Comparison of ENCODE assay signal across 25 cellular contexts in genomic region chr11:105357146-105357545, GRCh38.
"Had no signal": no experiment of that assay in that cellular context is flagged by ENCODE, and none has a peak within 500 bp of the region (broad histone marks: within the 10 kb centered on the region; RNA-seq: fewer than 3 reads in every experiment).

No MANE protein-coding gene starts in this region.

- H3K79me2 ChIP-seq: parathyroid adenoma had no signal

- H3K9me3 ChIP-seq: colonic mucosa, heart right ventricle, right lobe of liver, thoracic aorta, tibial nerve, upper lobe of left lung had no signal

- H3K4me2 ChIP-seq: neural progenitor cell had no signal

- ATAC-seq: esophagus mucosa; heart right ventricle; left lobe of liver; naive thymus-derived CD4-positive, alpha-beta T cell; right lobe of liver; stimulated activated naive B cell treated with anti-CD40 and anti-IgM and Interleukin-4, amounts not matched to agents 10 μg/mL and 1 μg/mL and 100 μg/mL, for 72 hours had no signal

- H3K36me3 ChIP-seq: colonic mucosa, heart right ventricle, neural progenitor cell, right lobe of liver, thoracic aorta, tibial nerve, upper lobe of left lung had no signal

- H3K27ac ChIP-seq: colonic mucosa, epithelial cell of prostate, heart right ventricle, neural progenitor cell, parathyroid adenoma, right lobe of liver, thoracic aorta, tibial nerve, upper lobe of left lung had no signal

- H2AFZ ChIP-seq: neural progenitor cell, parathyroid adenoma had no signal

- H3K4me1 ChIP-seq: colonic mucosa, heart right ventricle, neural progenitor cell, parathyroid adenoma, right lobe of liver, tibial nerve, upper lobe of left lung had no signal

- H3K4me3 ChIP-seq: colonic mucosa, heart right ventricle, lung, neural progenitor cell, right lobe of liver, thoracic aorta, tibial nerve, upper lobe of left lung had no signal

- DNase-seq: colonic mucosa; effector CD8-positive, alpha-beta T cell; endodermal cell; foreskin fibroblast; glutamatergic neuron; heart right ventricle; kidney; mesenchymal stem cell; midbrain; naive thymus-derived CD4-positive, alpha-beta T cell; right lobe of liver; stimulated activated CD4-positive, alpha-beta T cell treated with anti-CD3 and anti-CD28 coated beads, Interleukin-15, amount 100 ng/mL, for 24 hours; stimulated activated CD4-positive, alpha-beta T cell treated with anti-CD3 and anti-CD28 coated beads, Interleukin-2, amount 100 ng/mL, for 48 hours; stimulated activated naive B cell treated with anti-CD40 and anti-IgM and Interleukin-4, amounts not matched to agents 10 μg/mL and 1 μg/mL and 100 μg/mL, for 72 hours; upper lobe of left lung had no signal

- H3K27me3 ChIP-seq: colonic mucosa, heart right ventricle, neural progenitor cell, right lobe of liver, tibial nerve, upper lobe of left lung had no signal

- FAIRE-seq: kidney, small intestine, urothelium cell line had no signal

- H3K9ac ChIP-seq: neural progenitor cell, parathyroid adenoma had no signal
